8 cellular contexts compared by ENCODE assay signal in genomic region chr4:109977854-109978501, GRCh38.
DNase-seq lines count a peak whose midpoint lies in the region; ATAC-seq and TF ChIP-seq lines count a peak whose summit lies in the region.

No MANE protein-coding gene starts in this region.

- H3K9me3 ChIP-seq in heart right ventricle (no peaks in the 10 kb centered on the region), PC-9 (ENCODE audit: insufficient read depth, low read depth) (no peaks in the 10 kb centered on the region)

- no peak for DNase-seq in heart right ventricle
- no peak for DNase-seq in Right ventricle myocardium inferior (ENCODE audit: missing footprints)
- DNase-seq in PC-9: peak in 1 of 2 experiments; percentile 49
- DNase-seq in renal cortical epithelial cell (ENCODE audit: low read depth): peak; percentile 43

- no peak overlapping the region for H3K4me3 ChIP-seq in heart right ventricle
- H3K4me3 ChIP-seq in PC-9: no peak overlapping the region

- no peak for ATAC-seq in heart right ventricle
- ATAC-seq in Right ventricle myocardium inferior: no peak
- ATAC-seq in esophagus mucosa: peak; percentile 84
- no peak for ATAC-seq in GM18858 (IDR thresholded peaks at IDR 0.05; ENCODE audit: unreplicated experiment)
- no peak for ATAC-seq in GM18498 (IDR thresholded peaks at IDR 0.05; ENCODE audit: unreplicated experiment)
- ATAC-seq in HG03139 (IDR thresholded peaks at IDR 0.05; ENCODE audit: unreplicated experiment): no peak

- no peaks in the 10 kb centered on the region for H3F3A ChIP-seq in PC-9 (ENCODE audit: insufficient read depth, low read depth)

- 86 to 87% methylated on average over 2 of the region's 2 CpGs for WGBS in heart right ventricle, 2 donors

- POLR2A ChIA-PET in PC-9 (lab: Charles Lee; ENCODE audit: unreplicated experiment): no interaction called here

- CTCF ChIA-PET in PC-9 (lab: Charles Lee): interaction anchor here (0.6 kb wide), 1 partner anchor 281 kb away, joined by 18 read pairs; no protein-coding TSS in a partner anchor

- no peak overlapping the region for H3K27ac ChIP-seq in heart right ventricle
- H3K27ac ChIP-seq in PC-9: no peak overlapping the region

- no peaks in the 10 kb centered on the region for H4K20me1 ChIP-seq in PC-9 (ENCODE audit: insufficient read depth)

- no TSS peak for BruUV-seq in PC-9 (replicated peaks; lab: Mats Ljungman, UMichigan)

- H3K4me2 ChIP-seq in PC-9: no peak overlapping the region

- no peak overlapping the region for H2AFZ ChIP-seq in PC-9

- H3K36me3 ChIP-seq in heart right ventricle (no peaks in the 10 kb centered on the region), PC-9 (ENCODE audit: low read depth) (no peaks in the 10 kb centered on the region)

- intact Hi-C loops in heart right ventricle (cut with DNase I): loop anchor here (1.0 to 10.0 kb wide), 8 partner anchors 143 to 1323 kb away; partner anchors contain the start of genes CASP6 (in 1 of the 10), GAR1 (in 1 of the 10) and OSTC (in 1 of the 10)
- intact Hi-C loops in Right ventricle myocardium inferior (cut with DNase I): loop anchor here (2.0 to 10.0 kb wide), 2 partner anchors 163 to 555 kb away; partner anchors contain the start of gene GAR1
- intact Hi-C loops in PC-9 (cut with micrococcal nuclease; ENCODE audit: unreplicated experiment): loop anchor here (2.0 to 10.0 kb wide), 3 partner anchors 161 to 555 kb away; partner anchors contain the start of genes CASP6 and GAR1

- no peaks in the 10 kb centered on the region for H3K9me2 ChIP-seq in PC-9 (ENCODE audit: insufficient read depth)

- H3K27me3 ChIP-seq in heart right ventricle: peaks cover 0 to 4% (median 0%) of the 10 kb centered on the region in 7 donors
- H3K27me3 ChIP-seq in PC-9 (ENCODE audit: insufficient read depth, low read depth): no peaks in the 10 kb centered on the region

- no peaks in the 10 kb centered on the region for H3K79me2 ChIP-seq in PC-9 (ENCODE audit: low read depth)

- H3K4me1 ChIP-seq in heart right ventricle (peaks cover 0 to 8% (median 0%) of the 10 kb centered on the region in 9 donors), PC-9 (replicated peaks; ENCODE audit: insufficient read depth) (no peaks in the 10 kb centered on the region)

- peak; percentile 29 to 81 (median 72) for TF ChIP-seq CTCF in heart right ventricle (IDR thresholded peaks at IDR 0.05)
- TF ChIP-seq CTCF in PC-9 (conservative IDR thresholded peaks at IDR 0.05): peak; percentile 75
